Comparison of ENCODE assay signal across 27 cellular contexts in the genomic region with DNA sequence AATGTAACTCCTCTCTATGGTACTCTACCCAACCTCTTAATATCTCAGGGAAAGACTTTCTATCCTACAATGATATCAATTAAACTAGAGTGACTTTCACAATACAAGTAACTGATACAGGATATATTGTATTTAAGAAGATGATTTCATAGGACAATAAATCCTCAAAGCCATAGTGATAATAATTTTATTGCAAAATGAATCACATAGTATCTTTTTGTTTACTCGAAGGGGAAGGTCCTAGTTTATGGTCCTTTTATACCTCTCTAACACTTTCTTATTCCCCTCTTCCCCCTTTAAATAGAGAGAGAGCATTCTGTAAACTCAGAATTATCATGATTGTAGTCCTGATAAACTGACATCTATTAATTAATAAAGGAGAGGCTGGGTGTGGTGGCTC.
"Had no signal": no experiment of that assay in that cellular context is flagged by ENCODE, and none has a peak within 500 bp of the region (broad histone marks: within the 10 kb centered on the region; RNA-seq: fewer than 3 reads in every experiment).

No MANE protein-coding gene starts in this region.

- H3K9me3 ChIP-seq: stomach, testis, thoracic aorta, thyroid gland, tibial artery, tibial nerve, transverse colon, upper lobe of left lung, upper lobe of right lung, uterus, vagina had no signal

- ATAC-seq: stimulated activated effector memory CD8-positive, alpha-beta T cell treated with anti-CD3 and anti-CD28 coated beads, Interleukin-12 subunit alpha, Interleukin-12 subunit beta, amount 100 ng/mL, for 72 hours; stimulated activated memory B cell treated with anti-CD40 and anti-IgM and Interleukin-4, amounts not matched to agents 10 μg/mL and 1 μg/mL and 100 μg/mL, for 72 hours; stimulated activated naive B cell treated with anti-CD40 and anti-IgM and Interleukin-4, amounts not matched to agents 10 μg/mL and 1 μg/mL and 100 μg/mL, for 72 hours; stimulated activated naive CD8-positive, alpha-beta T cell treated with anti-CD3 and anti-CD28 coated beads, Interleukin-15, amount 100 ng/mL, for 72 hours; stimulated activated naive CD8-positive, alpha-beta T cell treated with anti-CD3 and anti-CD28 coated beads, Interleukin-15, Interleukin-2, amounts not matched to agents 100 U/mL and 50 U/mL, for 24 hours; upper lobe of right lung had no signal

- DNase-seq: stimulated activated CD4-positive, alpha-beta T cell treated with anti-CD3 and anti-CD28 coated beads, Interleukin-2, amount 100 ng/mL, for 48 hours; stimulated activated CD4-positive, alpha-beta T cell treated with anti-CD3 and anti-CD28 coated beads, Interleukin-4, amount 100 ng/mL, for 1 hour; stimulated activated CD4-positive, alpha-beta T cell treated with anti-CD3 and anti-CD28 coated beads, Interleukin-4, amount 100 ng/mL, for 24 hours; stimulated activated CD4-positive, alpha-beta T cell treated with anti-CD3 and anti-CD28 coated beads, Interleukin-4, amount 100 ng/mL, for 4 hours; stimulated activated CD8-positive, alpha-beta memory T cell treated with anti-CD3 and anti-CD28 coated beads, Interleukin-4, amount 100 ng/mL, for 48 hours; stimulated activated naive B cell treated with anti-CD40 and anti-IgM and Interleukin-4, amounts not matched to agents 10 μg/mL and 1 μg/mL and 100 μg/mL, for 72 hours; stimulated activated naive CD4-positive, alpha-beta T cell; stimulated activated naive CD4-positive, alpha-beta T cell treated with Interleukin-2 at 50 U/mL for 16 hours; stimulated activated naive CD8-positive, alpha-beta T cell treated with anti-CD3 and anti-CD28 coated beads, Interleukin-15, amount 100 ng/mL, for 72 hours; stimulated activated naive CD8-positive, alpha-beta T cell treated with anti-CD3 and anti-CD28 coated beads, Interleukin-15, Interleukin-2, amounts not matched to agents 100 U/mL and 50 U/mL, for 24 hours; stomach; substantia nigra; testis; thyroid gland; tibial artery; transverse colon; trophoblast cell; upper lobe of left lung; upper lobe of right lung; uterus had no signal

- H3K27me3 Mint-ChIP-seq: stimulated activated memory B cell treated with anti-CD40 and anti-IgM and Interleukin-4, amounts not matched to agents 10 μg/mL and 1 μg/mL and 100 μg/mL, for 72 hours; stimulated activated naive B cell treated with anti-CD40 and anti-IgM and Interleukin-4, amounts not matched to agents 10 μg/mL and 1 μg/mL and 100 μg/mL, for 72 hours; stimulated activated naive CD8-positive, alpha-beta T cell treated with anti-CD3 and anti-CD28 coated beads, Interleukin-15, amount 100 ng/mL, for 72 hours; type B pancreatic cell had no signal

- H3K9me3 Mint-ChIP-seq: stimulated activated effector memory CD8-positive, alpha-beta T cell treated with anti-CD3 and anti-CD28 coated beads, Interleukin-12 subunit alpha, Interleukin-12 subunit beta, amount 100 ng/mL, for 72 hours; stimulated activated memory B cell treated with anti-CD40 and anti-IgM and Interleukin-4, amounts not matched to agents 10 μg/mL and 1 μg/mL and 100 μg/mL, for 72 hours; stimulated activated naive CD8-positive, alpha-beta T cell treated with anti-CD3 and anti-CD28 coated beads, Interleukin-15, Interleukin-2, amounts not matched to agents 100 ng/mL and 50 ng/mL, for 24 hours; type B pancreatic cell had no signal

- H3K4me1 ChIP-seq: stomach, testis, thyroid gland, tibial artery, tibial nerve, transverse colon, upper lobe of left lung, upper lobe of right lung, uterus, vagina had no signal

- H3K36me3 Mint-ChIP-seq: stimulated activated effector memory CD8-positive, alpha-beta T cell treated with anti-CD3 and anti-CD28 coated beads, Interleukin-12 subunit alpha, Interleukin-12 subunit beta, amount 100 ng/mL, for 72 hours; stimulated activated memory B cell treated with anti-CD40 and anti-IgM and Interleukin-4, amounts not matched to agents 10 μg/mL and 1 μg/mL and 100 μg/mL, for 72 hours; stimulated activated naive B cell treated with anti-CD40 and anti-IgM and Interleukin-4, amounts not matched to agents 10 μg/mL and 1 μg/mL and 100 μg/mL, for 72 hours; type B pancreatic cell had no signal

- H3K4me3 ChIP-seq: stomach, testis, thoracic aorta, thyroid gland, tibial artery, tibial nerve, transverse colon, upper lobe of left lung, upper lobe of right lung, uterus, vagina had no signal

- H3K4me1 Mint-ChIP-seq: stimulated activated effector memory CD8-positive, alpha-beta T cell treated with anti-CD3 and anti-CD28 coated beads, Interleukin-12 subunit alpha, Interleukin-12 subunit beta, amount 100 ng/mL, for 72 hours; stimulated activated memory B cell treated with anti-CD40 and anti-IgM and Interleukin-4, amounts not matched to agents 10 μg/mL and 1 μg/mL and 100 μg/mL, for 72 hours; stimulated activated naive B cell treated with anti-CD40 and anti-IgM and Interleukin-4, amounts not matched to agents 10 μg/mL and 1 μg/mL and 100 μg/mL, for 72 hours; stimulated activated naive CD8-positive, alpha-beta T cell treated with anti-CD3 and anti-CD28 coated beads, Interleukin-15, amount 100 ng/mL, for 72 hours had no signal

- H3K27ac ChIP-seq: stomach, testis, thoracic aorta, thyroid gland, tibial artery, tibial nerve, transverse colon, upper lobe of left lung, upper lobe of right lung, uterus, vagina had no signal

- H3K36me3 ChIP-seq: stomach, thoracic aorta, thyroid gland, tibial artery, tibial nerve, transverse colon, upper lobe of left lung, upper lobe of right lung, uterus, vagina had no signal

- H3K4me3 Mint-ChIP-seq: stimulated activated effector memory CD8-positive, alpha-beta T cell treated with anti-CD3 and anti-CD28 coated beads, Interleukin-12 subunit alpha, Interleukin-12 subunit beta, amount 100 ng/mL, for 72 hours; stimulated activated memory B cell treated with anti-CD40 and anti-IgM and Interleukin-4, amounts not matched to agents 10 μg/mL and 1 μg/mL and 100 μg/mL, for 72 hours; stimulated activated naive B cell treated with anti-CD40 and anti-IgM and Interleukin-4, amounts not matched to agents 10 μg/mL and 1 μg/mL and 100 μg/mL, for 72 hours; stimulated activated naive CD8-positive, alpha-beta T cell treated with anti-CD3 and anti-CD28 coated beads, Interleukin-15, amount 100 ng/mL, for 72 hours; stimulated activated naive CD8-positive, alpha-beta T cell treated with anti-CD3 and anti-CD28 coated beads, Interleukin-15, Interleukin-2, amounts not matched to agents 100 ng/mL and 50 ng/mL, for 24 hours; type B pancreatic cell had no signal

- H3K27ac Mint-ChIP-seq: stimulated activated effector memory CD8-positive, alpha-beta T cell treated with anti-CD3 and anti-CD28 coated beads, Interleukin-12 subunit alpha, Interleukin-12 subunit beta, amount 100 ng/mL, for 72 hours; stimulated activated memory B cell treated with anti-CD40 and anti-IgM and Interleukin-4, amounts not matched to agents 10 μg/mL and 1 μg/mL and 100 μg/mL, for 72 hours; stimulated activated naive B cell treated with anti-CD40 and anti-IgM and Interleukin-4, amounts not matched to agents 10 μg/mL and 1 μg/mL and 100 μg/mL, for 72 hours; stimulated activated naive CD8-positive, alpha-beta T cell treated with anti-CD3 and anti-CD28 coated beads, Interleukin-15, amount 100 ng/mL, for 72 hours; stimulated activated naive CD8-positive, alpha-beta T cell treated with anti-CD3 and anti-CD28 coated beads, Interleukin-15, Interleukin-2, amounts not matched to agents 100 ng/mL and 50 ng/mL, for 24 hours; type B pancreatic cell had no signal

- H3K27me3 ChIP-seq: stomach, testis, thyroid gland, tibial artery, tibial nerve, transverse colon, upper lobe of left lung, upper lobe of right lung, uterus, vagina had no signal
